In genomic region chr13:46552302-46552680, GRCh38 we compare ENCODE assay signal across 8 cellular contexts. TPM values are rescaled to one million over a fixed set of nuclear protein-coding genes. Genes with fewer than 3 reads are reported as not detected.
DNase-seq lines count a peak whose midpoint lies in the region; FAIRE-seq and TF ChIP-seq lines count a peak whose summit lies in the region.

No MANE protein-coding gene starts in this region.

- H3K9me3 Mint-ChIP-seq in Calu3 (ENCODE audit: low read depth, unreplicated experiment) = no peaks in the 10 kb centered on the region

- peaks cover 30% of the 10 kb centered on the region for H3K36me3 Mint-ChIP-seq in Calu3 (ENCODE audit: insufficient read depth, unreplicated experiment)

- H3K4me2 ChIP-seq in OCI-LY3 (ENCODE audit: low read length) (peak overlapping the region; percentile 99), endothelial cell of umbilical vein (ENCODE audit: insufficient read depth, low read length) (peak overlapping the region; percentile 90)

- DNase-seq in Calu3 = no peak
- no peak for DNase-seq in endothelial cell of umbilical vein (ENCODE audit: low read depth, low spot score)
- DNase-seq in NCI-H2171 (lab: John Stamatoyannopoulos, UW) = no peak
- no peak for DNase-seq in D341Med (ENCODE audit: low spot score)
- DNase-seq in NCI-H1092 treated with DMSO at 0.1 percent for 48 hours (lab: John Stamatoyannopoulos, UW) = no peak
- DNase-seq in NCI-H1092 (lab: John Stamatoyannopoulos, UW) = no peak

- dilution Hi-C loops in endothelial cell of umbilical vein (cut with MboI; ENCODE audit: extremely low pct_ligation_motif_present, low sequenced_read_pairs) = no loop called here

- TF ChIP-seq POLR2A in endothelial cell of umbilical vein (IDR thresholded peaks at IDR 0.05; ENCODE audit: low read depth, low read length) = no peak

- peak overlapping the region; percentile 61 for H3K27ac ChIP-seq in OCI-LY3 (ENCODE audit: low read length)
- H3K27ac ChIP-seq in endothelial cell of umbilical vein (ENCODE audit: insufficient read depth, low read depth, low read length) = peak overlapping the region; percentile 65
- no peak overlapping the region for H3K27ac ChIP-seq in neutrophil

- no peaks in the 10 kb centered on the region for H3K27me3 Mint-ChIP-seq in Calu3 (ENCODE audit: unreplicated experiment)

- H3K9me3 ChIP-seq in OCI-LY3 (ENCODE audit: insufficient read depth, low read length) = no peaks in the 10 kb centered on the region
- no peaks in the 10 kb centered on the region for H3K9me3 ChIP-seq in endothelial cell of umbilical vein (replicated peaks; ENCODE audit: control insufficient read depth, insufficient read depth, low read length)
- H3K9me3 ChIP-seq in neutrophil = no peaks in the 10 kb centered on the region

- H3K4me1 ChIP-seq in OCI-LY3 (ENCODE audit: low read length) (peaks cover 38% of the 10 kb centered on the region), endothelial cell of umbilical vein (ENCODE audit: control insufficient read depth, extremely low read depth, insufficient read depth, low read length) (peaks cover 25% of the 10 kb centered on the region), neutrophil (ENCODE audit: control insufficient read depth in 1 of 2, insufficient read depth in 1 of 2, low read depth in 1 of 2, low read length in 1 of 2) (peaks cover 19 to 27% of the 10 kb centered on the region in 2 experiments)

- no peaks in the 10 kb centered on the region for H3K9me1 ChIP-seq in endothelial cell of umbilical vein (replicated peaks; ENCODE audit: control insufficient read depth, extremely low read depth, insufficient read depth, low read length)

- H4K20me1 ChIP-seq in OCI-LY3 (ENCODE audit: insufficient read depth, low read length) (peaks cover 27% of the 10 kb centered on the region), endothelial cell of umbilical vein (replicated peaks; ENCODE audit: control insufficient read depth, extremely low read depth, insufficient read depth, low read length) (no peaks in the 10 kb centered on the region)

- no peak for TF ChIP-seq CTCF in Calu3 (IDR thresholded peaks at IDR 0.05; ENCODE audit: unreplicated experiment)
- no peak for TF ChIP-seq CTCF in OCI-LY3 (IDR thresholded peaks at IDR 0.05; ENCODE audit: low read depth, low read length)
- TF ChIP-seq CTCF in endothelial cell of umbilical vein (IDR thresholded peaks at IDR 0.05; ENCODE audit: extremely low read depth in 1 of 2, insufficient read depth in 1 of 2, low read depth in 1 of 2, low read length in 2 of 2) = no peak
- TF ChIP-seq CTCF in neutrophil (IDR thresholded peaks at IDR 0.05) = no peak

- H3K79me2 ChIP-seq in OCI-LY3 (ENCODE audit: low read length) (peaks cover 53% of the 10 kb centered on the region), endothelial cell of umbilical vein (ENCODE audit: control insufficient read depth, insufficient read depth, low read length) (peaks cover 21% of the 10 kb centered on the region)

- POLR2A ChIA-PET in endothelial cell of umbilical vein (lab: Charles Lee) = no interaction called here

- peak overlapping the region; percentile 83 for H3K4me3 ChIP-seq in OCI-LY3 (ENCODE audit: low read length)
- H3K4me3 ChIP-seq in endothelial cell of umbilical vein (replicated peaks in 1 of 3; ENCODE audit: insufficient read depth in 1 of 3, low read depth in 1 of 3, low read length in 3 of 3) = peak overlapping the region; percentile 63 to 92 (median 87)
- peak overlapping the region; percentile 81 to 97 for H3K4me3 ChIP-seq in neutrophil (ENCODE audit: low read depth in 1 of 2, low read length in 1 of 2)

- BruUV-seq in Calu3 (replicated peaks; lab: Mats Ljungman, UMichigan) (no TSS peak), endothelial cell of umbilical vein (replicated peaks; lab: Mats Ljungman, UMichigan) (no TSS peak)

- peak overlapping the region; percentile 84 for H3K4me3 Mint-ChIP-seq in Calu3 (ENCODE audit: low read depth, unreplicated experiment)

- H3K36me3 ChIP-seq in OCI-LY3 (replicated peaks; ENCODE audit: low read depth, low read length) = no peaks in the 10 kb centered on the region
- H3K36me3 ChIP-seq in endothelial cell of umbilical vein (ENCODE audit: control insufficient read depth in 2 of 2, extremely low read depth in 1 of 2, insufficient read depth in 2 of 2, low read length in 2 of 2) = no peaks in the 10 kb centered on the region
- H3K36me3 ChIP-seq in neutrophil = no peaks in the 10 kb centered on the region

- no peaks in the 10 kb centered on the region for H3K4me1 Mint-ChIP-seq in Calu3 (ENCODE audit: low read depth, unreplicated experiment)

- peak overlapping the region; percentile 63 for H3K27ac Mint-ChIP-seq in Calu3 (ENCODE audit: unreplicated experiment)

- intact Hi-C loops in Calu3 (cut with micrococcal nuclease; ENCODE audit: unreplicated experiment) (loop anchor here (2.0 to 5.0 kb wide), 3 partner anchors 50 to 115 kb away; no protein-coding TSS in a partner anchor), endothelial cell of umbilical vein (cut with micrococcal nuclease) (no loop called here)

- no peak for FAIRE-seq in endothelial cell of umbilical vein (lab: Jason Lieb, UNC)

- H3K9ac ChIP-seq in OCI-LY3 (ENCODE audit: low read length) = peak overlapping the region; percentile 93
- H3K9ac ChIP-seq in endothelial cell of umbilical vein (replicated peaks; ENCODE audit: extremely low read depth, insufficient read depth, low read length) = peak overlapping the region; percentile 82

- H2AFZ ChIP-seq in OCI-LY3 (ENCODE audit: low read depth, low read length) = peak overlapping the region; percentile 74
- peak overlapping the region; percentile 93 for H2AFZ ChIP-seq in endothelial cell of umbilical vein (ENCODE audit: low read depth, low read length)

- H3K27me3 ChIP-seq in OCI-LY3 (ENCODE audit: low read depth, low read length) = no peaks in the 10 kb centered on the region
- peaks cover 0 to 1% of the 10 kb centered on the region in 2 experiments for H3K27me3 ChIP-seq in endothelial cell of umbilical vein (ENCODE audit: control insufficient read depth in 2 of 2, insufficient read depth in 2 of 2, low read length in 2 of 2)
- peaks cover 11% of the 10 kb centered on the region for H3K27me3 ChIP-seq in neutrophil

- CTCF ChIA-PET in Calu3 (lab: Charles Lee) (interaction anchor here (0.7 to 1.5 kb wide), 3 partner anchors 31 to 169 kb away, joined by 3 to 9 read pairs (median 3); no protein-coding TSS in a partner anchor), endothelial cell of umbilical vein (lab: Charles Lee) (interaction anchor here (0.7 to 6.2 kb wide), 35 partner anchors 9 to 341 kb away, joined by 3 to 204 read pairs (median 5); no protein-coding TSS in a partner anchor)

TF ChIP-seq in endothelial cell of umbilical vein, 7 proteins besides CTCF, POLR2A, EP300 and RAD21:
- TF ChIP-seq FOS (IDR thresholded peaks at IDR 0.05; ENCODE audit: borderline replicate concordance, insufficient read depth, low read length) (no peak), JUN (IDR thresholded peaks at IDR 0.05; ENCODE audit: borderline replicate concordance, insufficient read depth, insufficient read length, low read depth) (no peak), POLR2AphosphoS5 (IDR thresholded peaks at IDR 0.05; ENCODE audit: insufficient read depth, low read depth, low read length) (no peak), MYC (IDR thresholded peaks at IDR 0.05; ENCODE audit: low read depth, low read length) (no peak), GATA2 (IDR thresholded peaks at IDR 0.05; ENCODE audit: insufficient read depth, insufficient read length, low read depth, low read length) (no peak), MAX (IDR thresholded peaks at IDR 0.05; ENCODE audit: insufficient read depth, insufficient read length) (no peak), EZH2 (IDR thresholded peaks at IDR 0.05; ENCODE audit: borderline replicate concordance, low read depth, low read length, severe bottlenecking) (no peak)
TF ChIP-seq in endothelial cell of umbilical vein: peak in this region for 0.

RNA-seq across cellular contexts. Expression of gene LRCH1, which starts 0.7 kb away (rescaled TPM):
- total RNA-seq in Calu3 (2022) (11.4 and 11.7 TPM in 2 replicates), endothelial cell of umbilical vein (16.5 and 24.0 TPM in 2 replicates)
- 4.0 and 5.4 TPM in 2 replicates for polyA plus RNA-seq in endothelial cell of umbilical vein
- 5.9 and 6.3 TPM in 2 replicates for polyA plus RNA-seq in endothelial cell of umbilical vein (2011; cell fraction: cytosol; rRNA removed)
- 18.1 and 21.6 TPM in 2 replicates for polyA plus RNA-seq in endothelial cell of umbilical vein (2011; cell fraction: nucleus; rRNA removed)
- polyA plus RNA-seq in endothelial cell of umbilical vein (2012) = 5.7 and 8.4 TPM in 2 replicates
- polyA minus RNA-seq in endothelial cell of umbilical vein = 18.3 and 18.8 TPM in 2 replicates
- 5.9 TPM for polyA minus RNA-seq in endothelial cell of umbilical vein (2011; cell fraction: cytosol; rRNA and poly(A)+ RNA removed)
- polyA minus RNA-seq in endothelial cell of umbilical vein (2011; cell fraction: nucleus; rRNA and poly(A)+ RNA removed) = 45.9 and 62.8 TPM in 2 replicates
